ENCODE assay signal across 16 cellular contexts in genomic region chr21:23939369-23940065, GRCh38.
A peak's percentile ranks its signal among the peaks of the same experiment; 100 is the strongest.
DNase-seq lines count a peak whose midpoint lies in the region; ATAC-seq and TF ChIP-seq lines count a peak whose summit lies in the region.
"Had no signal": no experiment of that assay in that cellular context is flagged by ENCODE, and none has a peak within 500 bp of the region (broad histone marks: within the 10 kb centered on the region; RNA-seq: fewer than 3 reads in every experiment).

No MANE protein-coding gene starts in this region.

- TF ChIP-seq POLR2A in erythroblast (IDR thresholded peaks at IDR 0.05; ENCODE audit: low read length), result no peak

- H3K79me2 ChIP-seq in MM.1S (ENCODE audit: low read length), result no peaks in the 10 kb centered on the region

- H3K4me3 ChIP-seq in MM.1S (ENCODE audit: low read length), result no peak overlapping the region
- H3K4me3 ChIP-seq in mucosa of descending colon, result no peak overlapping the region
- H3K4me3 ChIP-seq: MG63 had no signal

- H3K9ac ChIP-seq in MM.1S (ENCODE audit: low read length), result no peak overlapping the region

- H3K9me2 ChIP-seq in MM.1S (replicated peaks; ENCODE audit: insufficient read depth, low read length), result no peaks in the 10 kb centered on the region

- H3K36me3 ChIP-seq in MM.1S (replicated peaks; ENCODE audit: insufficient read depth, low read length), result no peaks in the 10 kb centered on the region
- no peaks in the 10 kb centered on the region for H3K36me3 ChIP-seq in mucosa of descending colon (ENCODE audit: low read depth)
- H3K36me3 ChIP-seq: MG63 had no signal

- H4K20me1 ChIP-seq in MM.1S (ENCODE audit: insufficient read depth, low read length), result no peaks in the 10 kb centered on the region

- H3K27ac ChIP-seq in MM.1S (ENCODE audit: low read length), result peak overlapping the region; percentile 22; the same call in 1 of the 2 replicates

- peaks cover 28% of the 10 kb centered on the region for H3K4me1 ChIP-seq in MM.1S (ENCODE audit: low read length)
- H3K4me1 ChIP-seq in mucosa of descending colon (ENCODE audit: low read depth), result no peaks in the 10 kb centered on the region

- DNase-seq in MM.1S (peak; percentile 72), activated gamma-delta T cell treated with Interleukin-2 at 50 U/mL for 16 hours (no peak), erythroblast (lab: John Stamatoyannopoulos, UW) (no peak), mucosa of descending colon (no peak)
- DNase-seq: C1 segment of cervical spinal cord; DMS 273 treated with DMSO at 0.1 percent for 48 hours; MG63; NCI-H1105 treated with DMSO at 0.1 percent for 48 hours; NCI-H2029; NCI-H524 treated with DMSO at 0.1 percent for 48 hours; NK-92 treated with Interleukin-12 subunit alpha and Interleukin-12 subunit beta, amount 100 ng/mL, for 24 hours; PC-3 had no signal

- TF ChIP-seq CTCF in MM.1S (IDR thresholded peaks at IDR 0.05; ENCODE audit: low read length) (no peak), mucosa of descending colon (IDR thresholded peaks at IDR 0.05) (no peak)

- peak; percentile 83 for ATAC-seq in GM18519 (IDR thresholded peaks at IDR 0.05; ENCODE audit: low FRiP score, unreplicated experiment)
- peak; percentile 53 for ATAC-seq in HG02610 (IDR thresholded peaks at IDR 0.05; ENCODE audit: unreplicated experiment)
- peak; percentile 69 for ATAC-seq in HG03066 (IDR thresholded peaks at IDR 0.05; ENCODE audit: low read depth, unreplicated experiment)
- ATAC-seq in activated CD4-positive, CD25-positive, alpha-beta regulatory T cell treated with anti-CD3 and anti-CD28 coated beads, Interleukin-2, amount 50 U/mL, for 24 hours, result no peak
- no peak for ATAC-seq in mucosa of descending colon
- ATAC-seq: PC-3 had no signal

- no peak overlapping the region for H2AFZ ChIP-seq in MM.1S (ENCODE audit: low read length)

- no peaks in the 10 kb centered on the region for H3K27me3 ChIP-seq in MM.1S (replicated peaks; ENCODE audit: insufficient read depth, low read length)
- H3K27me3 ChIP-seq: MG63 had no signal

- H3K9me3 ChIP-seq in MM.1S (replicated peaks; ENCODE audit: insufficient read depth, low read length) (no peaks in the 10 kb centered on the region), mucosa of descending colon (peaks cover 47% of the 10 kb centered on the region)
- H3K9me3 ChIP-seq: MG63 had no signal

- intact Hi-C loops in mucosa of descending colon (cut with DNase I, micrococcal nuclease), result no loop called here

- H3F3A ChIP-seq in MM.1S (ENCODE audit: insufficient read depth, low read length), result peaks cover 12% of the 10 kb centered on the region; the same call in 1 of the 2 replicates

- peak overlapping the region; percentile 31; the same call in 1 of the 2 replicates for H3K4me2 ChIP-seq in MM.1S (ENCODE audit: low read depth, low read length)

Comparison
In these comparisons a context has a peak if more than half of its experiments do, and no peak if none do; other contexts are left out.
1. ATAC-seq: peak in GM18519 (single experiment), HG02610 (single experiment) and HG03066 (single experiment); none in activated CD4-positive, CD25-positive, alpha-beta regulatory T cell treated with anti-CD3 and anti-CD28 coated beads, Interleukin-2, amount 50 U/mL, for 24 hours (0 of 2) and mucosa of descending colon (single experiment).